12 cellular contexts compared by ENCODE assay signal in genomic region chr3:160676547-160677303, GRCh38. TPM values are rescaled to one million over a fixed set of nuclear protein-coding genes. Genes with fewer than 3 reads are reported as not detected.
A peak's percentile ranks its signal among the peaks of the same experiment; 100 is the strongest.
DNase-seq lines count a peak whose midpoint lies in the region; ATAC-seq and TF ChIP-seq lines count a peak whose summit lies in the region.
"Had no signal": no experiment of that assay in that cellular context is flagged by ENCODE, and none has a peak within 500 bp of the region (broad histone marks: within the 10 kb centered on the region; RNA-seq: fewer than 3 reads in every experiment).

ARL14 (plus strand) TSS chr3:160677160; CDS start chr3:160677347, 187 bp downstream.

- intact Hi-C loops in HCT116 (cut with micrococcal nuclease), result no loop called here
- intact Hi-C loops in stomach (cut with DNase I; ENCODE audit: low total_unique reads), result no loop called here

- POLR2A ChIA-PET in HCT116 (lab: Charles Lee), result interaction anchor here (0.9 to 1.1 kb wide), 2 partner anchors 9 to 74 kb away, joined by 3 to 4 read pairs; no protein-coding TSS in a partner anchor

- no peaks in the 10 kb centered on the region for H3K36me3 ChIP-seq in HCT116 (ENCODE audit: control insufficient read depth in 1 of 2, insufficient read depth in 2 of 2, low read length in 2 of 2)
- no peaks in the 10 kb centered on the region for H3K36me3 ChIP-seq in SK-N-MC (ENCODE audit: insufficient read depth, low read length)
- no peaks in the 10 kb centered on the region for H3K36me3 ChIP-seq in stomach
- H3K36me3 ChIP-seq: right lobe of liver had no signal

- TSS peak; percentile 99 for BruUV-seq in HCT116 (replicated peaks; lab: Mats Ljungman, UMichigan)

- DNase-seq in HCT116 (ENCODE audit: low read depth, low spot score) (peak; percentile 89), SK-N-MC (ENCODE audit: low read depth, low spot score) (no peak), iris pigment epithelial cell (ENCODE audit: low read depth) (peak; percentile 63), stomach (peak; percentile 39)
- no peak for DNase-seq in activated CD8-positive, alpha-beta memory T cell treated with anti-CD3 and anti-CD28 coated beads, Interleukin-2, amount 10 ng/mL, durations not matched to agents 7 days and 5 days
- no peak for DNase-seq in activated T-cell treated with anti-CD3 and anti-CD28 coated beads, Interleukin-2, amount 50 U/mL, for 1 hour
- no peak for DNase-seq in NK-92 treated with Interleukin-12 subunit alpha and Interleukin-12 subunit beta, amount 100 ng/mL, for 24 hours (lab: John Stamatoyannopoulos, UW)
- DNase-seq: head of caudate nucleus, right lobe of liver had no signal

- no peaks in the 10 kb centered on the region for H3K36me3 Mint-ChIP-seq in activated CD8-positive, alpha-beta memory T cell treated with anti-CD3 and anti-CD28 coated beads, Interleukin-2, amount 10 ng/mL, durations not matched to agents 7 days and 5 days
- H3K36me3 Mint-ChIP-seq: activated naive CD4-positive, alpha-beta T cell treated with anti-CD3 and anti-CD28 coated beads, Interleukin-2, amount 50 U/mL, for 24 hours had no signal

- no peaks in the 10 kb centered on the region for H4K20me1 ChIP-seq in HCT116 (ENCODE audit: insufficient read depth)

- peak within 1 kb of the TSS; percentile 77 for H3K4me2 ChIP-seq in HCT116 (ENCODE audit: low read length)

- no peaks in the 10 kb centered on the region for H3K79me2 ChIP-seq in HCT116 (ENCODE audit: insufficient read depth, low read length)

- no peak for TF ChIP-seq EP300 in stomach (IDR thresholded peaks at IDR 0.05)

- no peaks in the 10 kb centered on the region for H3K9me3 Mint-ChIP-seq in activated CD8-positive, alpha-beta memory T cell treated with anti-CD3 and anti-CD28 coated beads, Interleukin-2, amount 10 ng/mL, durations not matched to agents 7 days and 5 days (ENCODE audit: low read depth)
- H3K9me3 Mint-ChIP-seq: activated naive CD4-positive, alpha-beta T cell treated with anti-CD3 and anti-CD28 coated beads, Interleukin-2, amount 50 U/mL, for 24 hours had no signal

- H3K27me3 Mint-ChIP-seq in activated CD8-positive, alpha-beta memory T cell treated with anti-CD3 and anti-CD28 coated beads, Interleukin-2, amount 10 ng/mL, durations not matched to agents 7 days and 5 days, result peaks cover 16% of the 10 kb centered on the region

- RAD21 ChIA-PET in HCT116 (lab: Charles Lee; ENCODE audit: low non-redundant PET in 1 of 2, low total read pairs in 2 of 2, uncharacterized antibody in 2 of 2, unreplicated experiment in 2 of 2), result no interaction called here

- no peaks in the 10 kb centered on the region for H3K9me2 ChIP-seq in HCT116 (ENCODE audit: insufficient read depth)

- H3K4me3 ChIP-seq in HCT116 (replicated peaks in 1 of 2; ENCODE audit: low read depth in 1 of 2, low read length in 2 of 2) (peak within 1 kb of the TSS; percentile 33 to 47), SK-N-MC (peak within 1 kb of the TSS; percentile 78), stomach (peak within 1 kb of the TSS; percentile 9 to 35 (median 29))
- H3K4me3 ChIP-seq: right lobe of liver had no signal

- H3K4me1 ChIP-seq in HCT116 (ENCODE audit: control insufficient read depth in 1 of 2, insufficient read depth in 2 of 2, low read length in 2 of 2) (peaks cover 32 to 40% of the 10 kb centered on the region in 2 experiments), stomach (peaks cover 0 to 30% (median 8%) of the 10 kb centered on the region in 4 donors)

- no peaks in the 10 kb centered on the region for H3K4me1 Mint-ChIP-seq in activated CD8-positive, alpha-beta memory T cell treated with anti-CD3 and anti-CD28 coated beads, Interleukin-2, amount 10 ng/mL, durations not matched to agents 7 days and 5 days
- H3K4me1 Mint-ChIP-seq: activated naive CD4-positive, alpha-beta T cell treated with anti-CD3 and anti-CD28 coated beads, Interleukin-2, amount 50 U/mL, for 24 hours had no signal

- 36 to 52% (median 51%) methylated on average over 4 of the region's 4 CpGs for WGBS in stomach, 5 donors

- H3K27ac ChIP-seq in HCT116 (ENCODE audit: low read depth, low read length) (peak within 1 kb of the TSS; percentile 69), SK-N-MC (peak within 1 kb of the TSS; percentile 71), stomach (peak within 1 kb of the TSS; percentile 71 to 87 (median 83))

- ATAC-seq in HCT116, result peak; percentile 93
- ATAC-seq in GM21423 (IDR thresholded peaks at IDR 0.05; ENCODE audit: unreplicated experiment), result no peak
- no peak for ATAC-seq in activated CD8-positive, alpha-beta memory T cell treated with anti-CD3 and anti-CD28 coated beads, Interleukin-2, amount 10 ng/mL, durations not matched to agents 7 days and 5 days

- no peak within 1 kb of the TSS for H3K27ac Mint-ChIP-seq in activated CD8-positive, alpha-beta memory T cell treated with anti-CD3 and anti-CD28 coated beads, Interleukin-2, amount 10 ng/mL, durations not matched to agents 7 days and 5 days
- H3K27ac Mint-ChIP-seq: activated naive CD4-positive, alpha-beta T cell treated with anti-CD3 and anti-CD28 coated beads, Interleukin-2, amount 50 U/mL, for 24 hours had no signal

- H3K9me3 ChIP-seq in HCT116 (ENCODE audit: control insufficient read depth in 1 of 2, insufficient read depth in 1 of 2, low read depth in 1 of 2, low read length in 2 of 2) (no peaks in the 10 kb centered on the region), SK-N-MC (ENCODE audit: low read depth, low read length) (no peaks in the 10 kb centered on the region), stomach (no peaks in the 10 kb centered on the region)
- H3K9me3 ChIP-seq: right lobe of liver had no signal

- H3K27me3 ChIP-seq in HCT116 (ENCODE audit: insufficient read depth, low read length), result no peaks in the 10 kb centered on the region
- H3K27me3 ChIP-seq in stomach, result no peaks in the 10 kb centered on the region
- H3K27me3 ChIP-seq: right lobe of liver had no signal

- CTCF ChIA-PET in HCT116 (lab: Charles Lee), result interaction anchor here (3.1 kb wide), 1 partner anchor 10 kb away, joined by 15 read pairs; no protein-coding TSS in a partner anchor
- CTCF ChIA-PET in activated CD8-positive, alpha-beta memory T cell treated with anti-CD3 and anti-CD28 coated beads, Interleukin-2, amount 10 ng/mL, durations not matched to agents 7 days and 5 days (lab: Charles Lee), result interaction anchor here (0.7 kb wide), 1 partner anchor 275 kb away, joined by 3 read pairs; no protein-coding TSS in a partner anchor

- H2AFZ ChIP-seq in HCT116 (ENCODE audit: low read depth, low read length, poor library complexity, severe bottlenecking), result peak within 1 kb of the TSS; percentile 84

- H3K9ac ChIP-seq in HCT116 (ENCODE audit: low read length) (peak within 1 kb of the TSS; percentile 55), SK-N-MC (ENCODE audit: insufficient read length) (no peak within 1 kb of the TSS)

- no peak for TF ChIP-seq RAD21 in HCT116 (IDR thresholded peaks at IDR 0.05; ENCODE audit: low read depth)

- no peak within 1 kb of the TSS for H3K4me3 Mint-ChIP-seq in activated CD8-positive, alpha-beta memory T cell treated with anti-CD3 and anti-CD28 coated beads, Interleukin-2, amount 10 ng/mL, durations not matched to agents 7 days and 5 days
- H3K4me3 Mint-ChIP-seq: activated naive CD4-positive, alpha-beta T cell treated with anti-CD3 and anti-CD28 coated beads, Interleukin-2, amount 50 U/mL, for 24 hours had no signal

- TF ChIP-seq CTCF in HCT116 (IDR thresholded peaks at IDR 0.05 in 2 of 3, conservative IDR thresholded peaks at IDR 0.05 in 1 of 3; ENCODE audit: borderline replicate concordance in 1 of 3, insufficient read depth in 1 of 3, low read depth in 2 of 3, low read length in 2 of 3) (no peak), stomach (IDR thresholded peaks at IDR 0.05) (no peak)

- TF ChIP-seq POLR2A in HCT116 (IDR thresholded peaks at IDR 0.05; ENCODE audit: borderline replicate concordance, extremely low read depth, insufficient read depth, insufficient read length) (peak; percentile 29), stomach (IDR thresholded peaks at IDR 0.05) (no peak)

TF ChIP-seq in HCT116, 20 proteins besides CTCF, POLR2A, EP300 and RAD21 (continues in another document):
- TF ChIP-seq EZH2 (IDR thresholded peaks at IDR 0.05), result no peak
- TF ChIP-seq POLR2AphosphoS5 (IDR thresholded peaks at IDR 0.05; ENCODE audit: low read depth, low read length), result peak; percentile 54; the same call in 1 of the 2 replicates
- no peak for TF ChIP-seq ATF3 (IDR thresholded peaks at IDR 0.05)
- no peak for TF ChIP-seq TCF7L2 (IDR thresholded peaks at IDR 0.05; ENCODE audit: borderline replicate concordance, extremely low read depth, insufficient read depth, insufficient read length)
- peak; percentile 87 for TF ChIP-seq SP1 (IDR thresholded peaks at IDR 0.05; ENCODE audit: low read depth)
- no peak for TF ChIP-seq ZBTB33 (IDR thresholded peaks at IDR 0.05; ENCODE audit: extremely low read depth, insufficient replicate concordance, low read length)
- peak; percentile 63; the same call in 1 of the 2 replicates for TF ChIP-seq CEBPB (IDR thresholded peaks at IDR 0.05; ENCODE audit: low read depth)
- TF ChIP-seq EZH2phosphoT487 (IDR thresholded peaks at IDR 0.05; ENCODE audit: borderline replicate concordance), result no peak

RNA-seq across cellular contexts. Expression of gene ARL14, which starts in this region (rescaled TPM):
- total RNA-seq in HCT116 (2021; ENCODE audit: unreplicated experiment) (0.42 TPM), stomach (10 to 100 TPM in 4 of 5 donors, 1 to 10 TPM in 1; 8.5 to 61.5 (median 19.4) TPM)
- polyA plus RNA-seq in HCT116 (2012), result 0.56 and 0.87 TPM in 2 replicates
- polyA plus RNA-seq in stomach, result 100 to 1,000 TPM in 1 of 3 donors, 10 to 100 TPM in 1, 1 to 10 TPM in 1; 4.3 to 181 (median 27.4) TPM
- not detected for total RNA-seq in activated CD8-positive, alpha-beta memory T cell treated with anti-CD3 and anti-CD28 coated beads, Interleukin-2, amount 10 ng/mL, durations not matched to agents 7 days and 5 days
- total RNA-seq: T-helper 1 cell treated with Interleukin-12 subunit alpha and Interleukin-12 subunit beta and Interleukin-4 antibody, amounts not matched to agents 30 ng/mL and 1 ng/mL, for 36 hours had no signal

Comparison
In these comparisons a context has a peak if more than half of its experiments do, and no peak if none do; other contexts are left out.
1. Peak in DNase-seq, ATAC-seq, H3K4me3 ChIP-seq, H3K27ac ChIP-seq, H3K9ac ChIP-seq and H3K4me2 ChIP-seq in HCT116; RNA of the gene not detected or under 1 TPM.
2. DNase-seq: peak in iris pigment epithelial cell (single experiment) and stomach (single experiment); none in SK-N-MC (single experiment), activated CD8-positive, alpha-beta memory T cell treated with anti-CD3 and anti-CD28 coated beads, Interleukin-2, amount 10 ng/mL, durations not matched to agents 7 days and 5 days (single experiment), activated T-cell treated with anti-CD3 and anti-CD28 coated beads, Interleukin-2, amount 50 U/mL, for 1 hour (single experiment) and NK-92 treated with Interleukin-12 subunit alpha and Interleukin-12 subunit beta, amount 100 ng/mL, for 24 hours (single experiment).
3. Peak in every context shown above with its lines, with median percentiles within 50 percentile points of each other: H3K27ac ChIP-seq and H3K4me3 ChIP-seq.